ENCODE assay signal across 25 cellular contexts in genomic region chr2:107258538-107258937, GRCh38.
"Had no signal": no experiment of that assay in that cellular context is flagged by ENCODE, and none has a peak within 500 bp of the region (broad histone marks: within the 10 kb centered on the region; RNA-seq: fewer than 3 reads in every experiment).

No MANE protein-coding gene starts in this region.

- H3K4me2 ChIP-seq: SK-N-SH had no signal

- DNase-seq: IMR-90, Karpas-422, KG1, MG63, NCI-H1092, NCI-H1105 treated with DMSO at 0.1 percent for 48 hours, NCI-H1417 treated with DMSO at 0.1 percent for 48 hours, NCI-H146, NCI-H1694 treated with DMSO at 0.1 percent for 48 hours, NCI-H1930, NCI-H2081, NCI-H2171, NCI-H226, NCI-H446, NCI-H510A, NCI-H524 treated with DMSO at 0.1 percent for 48 hours, NCI-H69, NCI-H774, Right ventricle myocardium superior, RPMI8226, SIG-M5, SK-N-SH, SW 1271, T-cell had no signal

- H3K9ac ChIP-seq: SK-N-SH had no signal

- H3K9me3 ChIP-seq: MG63, SK-N-SH had no signal

- H3K4me3 ChIP-seq: MG63 had no signal

- H3K36me3 ChIP-seq: MG63 had no signal

- ATAC-seq: HepG2, T-cell had no signal

- H3K27me3 ChIP-seq: MG63 had no signal
